8 cellular contexts compared by ENCODE assay signal in genomic region chr1:64986903-64987871, GRCh38. TPM values are rescaled to one million over a fixed set of nuclear protein-coding genes. Genes with fewer than 3 reads are reported as not detected.
DNase-seq lines count a peak whose midpoint lies in the region; ATAC-seq and TF ChIP-seq lines count a peak whose summit lies in the region.

No MANE protein-coding gene starts in this region.

- peaks cover 2% of the 10 kb centered on the region for H3K4me1 Mint-ChIP-seq in activated CD4-positive, alpha-beta memory T cell treated with anti-CD3 and anti-CD28 coated beads, Interleukin-2, amount 10 ng/mL, durations not matched to agents 7 days and 5 days
- H3K4me1 Mint-ChIP-seq in type B pancreatic cell (ENCODE audit: unreplicated experiment), result peaks cover 10% of the 10 kb centered on the region

- peak; percentile 94 for ATAC-seq in GM19468 (IDR thresholded peaks at IDR 0.05; ENCODE audit: extremely low read depth, unreplicated experiment)
- ATAC-seq in HG03432 (IDR thresholded peaks at IDR 0.05; ENCODE audit: unreplicated experiment), result peak; percentile 96

- H3K27me3 Mint-ChIP-seq in activated CD4-positive, alpha-beta memory T cell treated with anti-CD3 and anti-CD28 coated beads, Interleukin-2, amount 10 ng/mL, durations not matched to agents 7 days and 5 days, result no peaks in the 10 kb centered on the region
- H3K27me3 Mint-ChIP-seq in type B pancreatic cell, result no peaks in the 10 kb centered on the region

- no peak for TF ChIP-seq CTCF in type B pancreatic cell (conservative IDR thresholded peaks at IDR 0.05)

- H3K9me3 Mint-ChIP-seq in activated CD4-positive, alpha-beta memory T cell treated with anti-CD3 and anti-CD28 coated beads, Interleukin-2, amount 10 ng/mL, durations not matched to agents 7 days and 5 days, result no peaks in the 10 kb centered on the region
- H3K9me3 Mint-ChIP-seq in type B pancreatic cell, result no peaks in the 10 kb centered on the region

- POLR2A ChIA-PET in activated CD4-positive, alpha-beta memory T cell treated with anti-CD3 and anti-CD28 coated beads, Interleukin-2, amount 10 ng/mL, durations not matched to agents 7 days and 5 days (lab: Charles Lee), result no interaction called here

- DNase-seq in DMS79 (lab: John Stamatoyannopoulos, UW), result peak; percentile 11
- DNase-seq in globus pallidus (ENCODE audit: low spot score), result peak; percentile 40
- no peak for DNase-seq in activated CD4-positive, alpha-beta memory T cell treated with anti-CD3 and anti-CD28 coated beads, Interleukin-2, amount 10 ng/mL, durations not matched to agents 7 days and 5 days
- DNase-seq in activated naive CD4-positive, alpha-beta T cell treated with anti-CD3 and anti-CD28 coated beads, Interleukin-2, amount 50 U/mL, for 16 hours, result no peak
- DNase-seq in NCI-H2171 (lab: John Stamatoyannopoulos, UW), result no peak
- no peak for DNase-seq in type B pancreatic cell (ENCODE audit: extremely low spot score, unreplicated experiment)

- H3K27ac Mint-ChIP-seq in activated CD4-positive, alpha-beta memory T cell treated with anti-CD3 and anti-CD28 coated beads, Interleukin-2, amount 10 ng/mL, durations not matched to agents 7 days and 5 days, result no peak overlapping the region
- no peak overlapping the region for H3K27ac Mint-ChIP-seq in type B pancreatic cell

- CTCF ChIA-PET in activated CD4-positive, alpha-beta memory T cell treated with anti-CD3 and anti-CD28 coated beads, Interleukin-2, amount 10 ng/mL, durations not matched to agents 7 days and 5 days (lab: Charles Lee), result no interaction called here

- no peaks in the 10 kb centered on the region for H3K36me3 Mint-ChIP-seq in activated CD4-positive, alpha-beta memory T cell treated with anti-CD3 and anti-CD28 coated beads, Interleukin-2, amount 10 ng/mL, durations not matched to agents 7 days and 5 days (ENCODE audit: low read depth)
- no peaks in the 10 kb centered on the region for H3K36me3 Mint-ChIP-seq in type B pancreatic cell

- no peak overlapping the region for H3K4me3 Mint-ChIP-seq in activated CD4-positive, alpha-beta memory T cell treated with anti-CD3 and anti-CD28 coated beads, Interleukin-2, amount 10 ng/mL, durations not matched to agents 7 days and 5 days
- H3K4me3 Mint-ChIP-seq in type B pancreatic cell, result no peak overlapping the region

RNA-seq across cellular contexts. Expression of gene JAK1, which starts 20.8 kb away (rescaled TPM):
- total RNA-seq in activated CD4-positive, alpha-beta memory T cell treated with anti-CD3 and anti-CD28 coated beads, Interleukin-2, amount 10 ng/mL, durations not matched to agents 7 days and 5 days, result 100 to 1,000 TPM; 204 to 205 TPM
- total RNA-seq in type B pancreatic cell (ENCODE audit: low replicate concordance), result 54.8 and 57.2 TPM in 2 replicates

Comparison
In these comparisons a context has a peak if more than half of its experiments do, and no peak if none do; other contexts are left out.
1. DNase-seq: peak in DMS79 (single experiment) and globus pallidus (single experiment); none in activated CD4-positive, alpha-beta memory T cell treated with anti-CD3 and anti-CD28 coated beads, Interleukin-2, amount 10 ng/mL, durations not matched to agents 7 days and 5 days (single experiment), activated naive CD4-positive, alpha-beta T cell treated with anti-CD3 and anti-CD28 coated beads, Interleukin-2, amount 50 U/mL, for 16 hours (single experiment), NCI-H2171 (single experiment) and type B pancreatic cell (single experiment).